8 cellular contexts compared by ENCODE assay signal in genomic region chr12:131896080-131896810, GRCh38. TPM values are rescaled to one million over a fixed set of nuclear protein-coding genes. Genes with fewer than 3 reads are reported as not detected.
A peak's percentile ranks its signal among the peaks of the same experiment; 100 is the strongest.
DNase-seq lines count a peak whose midpoint lies in the region; ATAC-seq, FAIRE-seq and TF ChIP-seq lines count a peak whose summit lies in the region.

No MANE protein-coding gene starts in this region.

- peaks cover 9 to 16% of the 10 kb centered on the region in 2 donors for H3K4me1 ChIP-seq in kidney (ENCODE audit: control insufficient read depth in 1 of 2, insufficient read depth in 1 of 2, low read depth in 1 of 2, low read length in 2 of 2)

- H3K27ac ChIP-seq in kidney (ENCODE audit: low read depth in 2 of 2, low read length in 2 of 2) = peak overlapping the region; percentile 97 to 99

- intact Hi-C loops in kidney (cut with DNase I) = no loop called here

- DNase-seq in NCI-H146 treated with DMSO at 0.1 percent for 48 hours (lab: John Stamatoyannopoulos, UW; ENCODE audit: unreplicated experiment) = peak; percentile 71
- DNase-seq in cerebellar nuclear complex (lab: John Stamatoyannopoulos, UW) = peak; percentile 88 to 93
- DNase-seq in kidney = peak; percentile 97
- peak; percentile 31 to 61 for DNase-seq in stimulated activated CD4-positive, alpha-beta T cell treated with anti-CD3 and anti-CD28 coated beads, Interleukin-12 subunit alpha, Interleukin-12 subunit beta, amount 100 ng/mL, for 24 hours (ENCODE audit: low read depth in 2 of 2)
- no peak for DNase-seq in NCI-H345 (lab: John Stamatoyannopoulos, UW)

- H3K4me3 ChIP-seq in GM12875 (ENCODE audit: low read depth, low read length) (peak overlapping the region; percentile 76), kidney (ENCODE audit: low read length in 2 of 2) (peak overlapping the region; percentile 52 to 75)

- peak; percentile 63 for ATAC-seq in HG02798 (IDR thresholded peaks at IDR 0.05; ENCODE audit: poor library complexity, unreplicated experiment)
- peak; percentile 66 to 70 for ATAC-seq in activated CD4-positive, CD25-positive, alpha-beta regulatory T cell treated with anti-CD3 and anti-CD28 coated beads, Interleukin-2, amount 50 U/mL, for 24 hours

- H3K36me3 ChIP-seq in kidney (ENCODE audit: control insufficient read depth in 1 of 2, insufficient read depth in 2 of 2, low read length in 2 of 2) = peaks cover 0 to 2% of the 10 kb centered on the region in 2 donors

- H3K9me3 ChIP-seq in kidney (ENCODE audit: control insufficient read depth in 1 of 2, low read length in 2 of 2) = no peaks in the 10 kb centered on the region

- no peak for TF ChIP-seq CTCF in GM12875 (IDR thresholded peaks at IDR 0.05; ENCODE audit: borderline replicate concordance, insufficient read depth, low read depth, low read length)
- TF ChIP-seq CTCF in kidney (IDR thresholded peaks at IDR 0.05; ENCODE audit: borderline replicate concordance, extremely low read depth, insufficient read depth) = no peak

- peak overlapping the region; percentile 58 to 78 for H3K9ac ChIP-seq in kidney (ENCODE audit: low read length in 2 of 2)

- FAIRE-seq in kidney (lab: Jason Lieb, UNC) = no peak

RNA-seq across cellular contexts. Expression of gene ULK1, which starts 1.8 kb away (rescaled TPM):
- total RNA-seq in kidney = 33.4 TPM
- polyA plus RNA-seq in kidney (ENCODE audit: insufficient read depth, low read depth, low replicate concordance) = 11.4 TPM

RNA-seq across cellular contexts. Expression of gene PUS1, which starts 32.8 kb away (rescaled TPM):
- total RNA-seq in kidney = 28.8 TPM
- polyA plus RNA-seq in kidney (ENCODE audit: insufficient read depth, low read depth, low replicate concordance) = 16.1 TPM

RNA-seq across cellular contexts. Expression of gene EP400, which starts 53.5 kb away (rescaled TPM):
- total RNA-seq in kidney = 44.7 TPM
- 7.5 TPM for polyA plus RNA-seq in kidney (ENCODE audit: insufficient read depth, low read depth, low replicate concordance)
